9 cellular contexts compared by ENCODE assay signal in the genomic region with DNA sequence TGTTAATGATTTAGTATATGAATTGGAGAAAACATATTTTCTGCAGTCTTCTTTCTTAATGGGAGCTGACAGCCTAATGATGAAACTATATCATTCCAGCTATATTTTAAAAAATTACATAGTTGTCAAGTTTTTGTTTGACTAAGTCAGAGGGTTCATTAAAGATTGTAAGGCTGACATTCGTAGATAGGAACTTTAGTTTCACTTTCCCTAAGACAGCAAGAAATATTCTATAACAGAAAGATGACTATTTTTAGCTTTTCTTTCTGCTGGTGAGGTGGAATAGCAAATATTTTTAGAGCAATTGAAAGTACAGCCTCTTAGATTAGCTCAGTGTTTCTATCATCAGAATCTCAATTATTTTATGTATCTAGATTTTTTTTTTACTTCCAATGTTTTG.
DNase-seq lines count a peak whose midpoint lies in the region; ATAC-seq, FAIRE-seq and TF ChIP-seq lines count a peak whose summit lies in the region.
"Had no signal": no experiment of that assay in that cellular context is flagged by ENCODE, and none has a peak within 500 bp of the region (broad histone marks: within the 10 kb centered on the region; RNA-seq: fewer than 3 reads in every experiment).

No MANE protein-coding gene starts in this region.

- TF ChIP-seq CTCF in SK-N-SH (IDR thresholded peaks at IDR 0.05) (no peak), fibroblast of villous mesenchyme (IDR thresholded peaks at IDR 0.05; ENCODE audit: insufficient read depth, low read depth, low read length) (no peak)

- H3K4me1 ChIP-seq in SK-N-SH (ENCODE audit: control insufficient read depth in 1 of 2, insufficient read depth in 2 of 2, low read depth in 1 of 2, low read length in 1 of 2), result peaks cover 9 to 11% of the 10 kb centered on the region in 2 experiments; a peak in 3 of 4 replicates
- peaks cover 16% of the 10 kb centered on the region for H3K4me1 ChIP-seq in skeletal muscle satellite cell (ENCODE audit: control insufficient read depth, insufficient read depth, low read length)

- H3K27ac ChIP-seq in SK-N-SH (ENCODE audit: low read depth in 2 of 2, low read length in 1 of 2), result peak overlapping the region; percentile 44 to 54; a peak in 3 of 4 replicates

- 11% methylated on average over 1 of the region's 1 CpG for WGBS in SK-N-SH (ENCODE audit: low lambda C conversion rate)

- peaks cover 4% of the 10 kb centered on the region for H3F3A ChIP-seq in SK-N-SH (replicated peaks; ENCODE audit: insufficient read depth)

- H3K36me3 ChIP-seq in SK-N-SH (replicated peaks in 1 of 2; ENCODE audit: control insufficient read depth in 1 of 2, insufficient read depth in 2 of 2, low read length in 1 of 2), result no peaks in the 10 kb centered on the region
- no peaks in the 10 kb centered on the region for H3K36me3 ChIP-seq in skeletal muscle satellite cell (ENCODE audit: insufficient read depth, low read length)

- peaks cover 82% of the 10 kb centered on the region for H3K79me2 ChIP-seq in SK-N-SH (ENCODE audit: insufficient read depth)

- no peak for TF ChIP-seq RAD21 in SK-N-SH (IDR thresholded peaks at IDR 0.05; ENCODE audit: low read length)

- peak; percentile 68 for FAIRE-seq in GM18507 (lab: Jason Lieb, UNC)

- H3K9ac ChIP-seq in SK-N-SH, result peak overlapping the region; percentile 53; the same call in 1 of the 2 replicates
- H3K9ac ChIP-seq in skeletal muscle satellite cell (ENCODE audit: low read depth, low read length), result peak overlapping the region; percentile 51

- no peaks in the 10 kb centered on the region; the same call in 1 of the 2 replicates for H4K20me1 ChIP-seq in SK-N-SH (ENCODE audit: insufficient read depth)

- no peak for TF ChIP-seq EP300 in SK-N-SH (IDR thresholded peaks at IDR 0.05; ENCODE audit: borderline replicate concordance in 1 of 2, low read depth in 1 of 2, low read length in 1 of 2)

- DNase-seq in GM18507 (ENCODE audit: extremely low spot score, insufficient read length, low read depth), result no peak
- no peak for DNase-seq in SK-N-SH
- peak; percentile 43 for DNase-seq in fibroblast of villous mesenchyme (ENCODE audit: low read depth)
- no peak for DNase-seq in ecto neural progenitor cell (ENCODE audit: low spot score)
- DNase-seq: activated effector memory CD4-positive, alpha-beta T cell treated with Interleukin-2 at 50 U/mL for 16 hours had no signal

- POLR2A ChIA-PET in SK-N-SH (lab: Yijun Ruan, JAX), result no interaction called here

- H3K27me3 ChIP-seq in SK-N-SH (ENCODE audit: insufficient read depth), result no peaks in the 10 kb centered on the region
- H3K27me3 ChIP-seq in skeletal muscle satellite cell (ENCODE audit: control insufficient read depth, insufficient read depth, low read length), result no peaks in the 10 kb centered on the region

- no peaks in the 10 kb centered on the region for H3K9me2 ChIP-seq in SK-N-SH

- ATAC-seq in GM18861 (IDR thresholded peaks at IDR 0.05; ENCODE audit: unreplicated experiment), result no peak
- no peak for ATAC-seq in GM21360 (IDR thresholded peaks at IDR 0.05; ENCODE audit: unreplicated experiment)
- no peak for ATAC-seq in HG02678 (IDR thresholded peaks at IDR 0.05; ENCODE audit: unreplicated experiment)

- peak overlapping the region; percentile 38 to 56; a peak in 3 of 4 replicates for H3K4me3 ChIP-seq in SK-N-SH (ENCODE audit: low read depth in 2 of 2, low read length in 1 of 2)
- peak overlapping the region; percentile 48 for H3K4me3 ChIP-seq in fibroblast of villous mesenchyme (ENCODE audit: low read depth, low read length)
- H3K4me3 ChIP-seq in skeletal muscle satellite cell (ENCODE audit: low read length), result peak overlapping the region; percentile 43

- peak overlapping the region; percentile 81 for H3K4me2 ChIP-seq in SK-N-SH
- peak overlapping the region; percentile 76 for H3K4me2 ChIP-seq in skeletal muscle satellite cell (ENCODE audit: low read length)

- CTCF ChIA-PET in SK-N-SH (lab: Yijun Ruan, JAX), result interaction anchor here (1.2 to 3.4 kb wide), 2 partner anchors 40 to 251 kb away, joined by 3 to 13 read pairs; no protein-coding TSS in a partner anchor

- H3K9me3 ChIP-seq in SK-N-SH, result no peaks in the 10 kb centered on the region
- H3K9me3 ChIP-seq in skeletal muscle satellite cell (replicated peaks; ENCODE audit: low read length), result no peaks in the 10 kb centered on the region

- no peak overlapping the region for H2AFZ ChIP-seq in SK-N-SH (ENCODE audit: low read depth)

TF ChIP-seq in SK-N-SH, 30 proteins besides CTCF, POLR2A, EP300 and RAD21:
- TF ChIP-seq FOXM1 (IDR thresholded peaks at IDR 0.05; ENCODE audit: low read depth), result no peak
- TF ChIP-seq PBX3 (IDR thresholded peaks at IDR 0.05), result no peak
- TF ChIP-seq RXRA (IDR thresholded peaks at IDR 0.05; ENCODE audit: borderline replicate concordance, low read depth), result no peak
- no peak for TF ChIP-seq TCF12 (IDR thresholded peaks at IDR 0.05)
- no peak for TF ChIP-seq NRF1 (IDR thresholded peaks at IDR 0.05; ENCODE audit: low read depth, low read length)
- TF ChIP-seq SMC3 (IDR thresholded peaks at IDR 0.05; ENCODE audit: low read depth, low read length), result no peak
- no peak for TF ChIP-seq EZH2phosphoT487 (IDR thresholded peaks at IDR 0.05; ENCODE audit: borderline replicate concordance, low read depth)
- TF ChIP-seq MEF2A (IDR thresholded peaks at IDR 0.05; ENCODE audit: borderline replicate concordance, low read depth), result no peak
- no peak for TF ChIP-seq FOSL2 (IDR thresholded peaks at IDR 0.05; ENCODE audit: borderline replicate concordance, low read depth)
